25 cellular contexts compared by ENCODE assay signal in genomic region chr7:73356176-73356575, GRCh38. TPM values are rescaled to one million over a fixed set of nuclear protein-coding genes. Genes with fewer than 3 reads are reported as not detected.
DNase-seq lines count a peak whose midpoint lies in the region; ATAC-seq, FAIRE-seq and TF ChIP-seq lines count a peak whose summit lies in the region.
"Had no signal": no experiment of that assay in that cellular context is flagged by ENCODE, and none has a peak within 500 bp of the region (broad histone marks: within the 10 kb centered on the region; RNA-seq: fewer than 3 reads in every experiment).

No MANE protein-coding gene starts in this region.

- H3K4me1 ChIP-seq in liver (ENCODE audit: control insufficient read depth in 4 of 4, insufficient read depth in 4 of 4, low read length in 3 of 4) (peaks cover 3 to 15% (median 10%) of the 10 kb centered on the region in 4 donors), HepG2 (ENCODE audit: insufficient read depth, low read length) (peaks cover 72% of the 10 kb centered on the region), HAP-1 (no peaks in the 10 kb centered on the region)
- H3K4me1 ChIP-seq: BE2C had no signal

- H3K36me3 ChIP-seq in liver (ENCODE audit: control insufficient read depth in 4 of 4, insufficient read depth in 3 of 4, low read depth in 1 of 4, low read length in 3 of 4) (no peaks in the 10 kb centered on the region), HepG2 (replicated peaks in 1 of 2; ENCODE audit: control insufficient read depth in 1 of 2, insufficient read depth in 2 of 2, low read length in 2 of 2) (no peaks in the 10 kb centered on the region), HAP-1 (replicated peaks) (no peaks in the 10 kb centered on the region)
- H3K36me3 ChIP-seq: BE2C; BLaER1 treated with 17β-estradiol and CSF1 and Interleukin-3, amounts not matched to agents 10 nM and 100 nM had no signal

- no peak for TF ChIP-seq EP300 in HepG2 (IDR thresholded peaks at IDR 0.05; ENCODE audit: low read depth in 2 of 2, low read length in 2 of 2)
- TF ChIP-seq EP300 in HepG2 (CRISPR knock-in tag; IDR thresholded peaks at IDR 0.05; ENCODE audit: borderline replicate concordance), result no peak

- H2AFZ ChIP-seq in HepG2 (ENCODE audit: low read length), result no peak overlapping the region

- intact Hi-C loops in HepG2 (cut with micrococcal nuclease; ENCODE audit: unreplicated experiment) (no loop called here), left colon (cut with DNase I, micrococcal nuclease) (no loop called here), head of caudate nucleus (cut with DNase I) (no loop called here)

- H3K9me3 ChIP-seq in liver (ENCODE audit: control insufficient read depth in 4 of 4, low read length in 3 of 4), result no peaks in the 10 kb centered on the region
- H3K9me3 ChIP-seq in HepG2 (ENCODE audit: low read length), result no peaks in the 10 kb centered on the region
- H3K9me3 ChIP-seq in HAP-1, result no peaks in the 10 kb centered on the region
- H3K9me3 ChIP-seq: A549, BE2C had no signal

- TF ChIP-seq CTCF in liver (IDR thresholded peaks at IDR 0.05; ENCODE audit: low read depth, low read length, missing input control) (no peak), HepG2 (CRISPR knock-in tag; IDR thresholded peaks at IDR 0.05) (no peak)

- WGBS in liver, result 52% methylated on average over 5 of the region's 5 CpGs
- 37% methylated on average over 5 of the region's 5 CpGs for WGBS in HepG2 (ENCODE audit: low lambda C conversion rate)

- H4K20me1 ChIP-seq in HepG2 (ENCODE audit: insufficient read depth, low read length), result no peaks in the 10 kb centered on the region
- H4K20me1 ChIP-seq: BLaER1 treated with 17β-estradiol and CSF1 and Interleukin-3, amounts not matched to agents 10 nM and 100 nM had no signal

- no peak overlapping the region for H3K4me3 ChIP-seq in liver (ENCODE audit: low read depth in 1 of 3, low read length in 3 of 3)
- no peak overlapping the region for H3K4me3 ChIP-seq in HepG2 (replicated peaks in 1 of 3; ENCODE audit: insufficient read depth in 1 of 3, low read depth in 2 of 3, low read length in 3 of 3)
- no peak overlapping the region for H3K4me3 ChIP-seq in HAP-1
- H3K4me3 ChIP-seq: A549; BLaER1 treated with 17β-estradiol and CSF1 and Interleukin-3, amounts not matched to agents 10 nM and 100 nM; GM12878 had no signal

- FAIRE-seq in HepG2 (lab: Jason Lieb, UNC), result no peak
- FAIRE-seq: A549, D721Med, GM12878, GM18507, H54 had no signal

- no TSS peak for BruUV-seq in HepG2 (replicated peaks; lab: Mats Ljungman, UMichigan)

- H3K9ac ChIP-seq in liver (ENCODE audit: low read depth in 1 of 2, low read length in 2 of 2) (no peak overlapping the region), HepG2 (ENCODE audit: insufficient read depth, low read depth, low read length) (no peak overlapping the region)
- H3K9ac ChIP-seq: BLaER1 treated with 17β-estradiol and CSF1 and Interleukin-3, amounts not matched to agents 10 nM and 100 nM had no signal

- H3K79me2 ChIP-seq in HepG2 (ENCODE audit: insufficient read depth, low read length), result no peaks in the 10 kb centered on the region

- H3K27me3 ChIP-seq in liver (ENCODE audit: control insufficient read depth in 4 of 4, insufficient read depth in 4 of 4, low read length in 3 of 4) (no peaks in the 10 kb centered on the region), HepG2 (ENCODE audit: control insufficient read depth in 1 of 2, insufficient read depth in 2 of 2, low read length in 2 of 2) (peaks cover 6 to 19% of the 10 kb centered on the region in 2 experiments), HAP-1 (ENCODE audit: low read depth) (no peaks in the 10 kb centered on the region)
- H3K27me3 ChIP-seq: BE2C; BLaER1 treated with 17β-estradiol and CSF1 and Interleukin-3, amounts not matched to agents 10 nM and 100 nM had no signal

- no peak for DNase-seq in HepG2 (ENCODE audit: low spot score)
- DNase-seq in left colon, result no peak
- peak; percentile 21 for DNase-seq in mucosa of gallbladder (ENCODE audit: low spot score)
- no peak for DNase-seq in head of caudate nucleus
- DNase-seq in HAP-1 (ENCODE audit: low spot score in 2 of 2), result no peak
- DNase-seq in EL, result no peak
- DNase-seq: 8988T; ACHN; AML-193; BE2C; CD4-positive, alpha-beta T cell; CD8-positive, alpha-beta memory T cell; DMS 273 treated with DMSO at 0.1 percent for 48 hours; DND-41; GDM1; GOT3; HCEC 1CT had no signal

- no peak overlapping the region for H3K4me2 ChIP-seq in HepG2 (ENCODE audit: low read depth, low read length)
- H3K4me2 ChIP-seq: A549; BLaER1 treated with 17β-estradiol and CSF1 and Interleukin-3, amounts not matched to agents 10 nM and 100 nM had no signal

- ATAC-seq in HepG2, result no peak; the same call in 2 of the 3 replicates
- peak; percentile 62 for ATAC-seq in left colon
- ATAC-seq: A549, GM12878 had no signal

- TF ChIP-seq RAD21 in liver (IDR thresholded peaks at IDR 0.05) (no peak), HepG2 (CRISPR knock-in tag; IDR thresholded peaks at IDR 0.05) (no peak)

- H3K27ac ChIP-seq in liver (ENCODE audit: low read depth in 1 of 2, low read length in 2 of 2), result no peak overlapping the region
- no peak overlapping the region for H3K27ac ChIP-seq in HepG2 (ENCODE audit: extremely low read length, insufficient read depth, low read length)
- H3K27ac ChIP-seq: A549; BLaER1 treated with 17β-estradiol and CSF1 and Interleukin-3, amounts not matched to agents 10 nM and 100 nM had no signal

- in situ Hi-C loops in HepG2 (cut with HindIII; ENCODE audit: extremely low pct_ligation_motif_present, low pct_unique_long_range_greater_than_20kb) (no loop called here), HAP-1 (cut with MboI; ENCODE audit: low sequenced_read_pairs) (no loop called here)

- no peak for TF ChIP-seq POLR2A in HepG2 (IDR thresholded peaks at IDR 0.05; ENCODE audit: insufficient read depth in 1 of 2, low read depth in 2 of 2, low read length in 2 of 2)

- POLR2A ChIA-PET in HepG2 (lab: Yijun Ruan, JAX), result no interaction called here

- CTCF ChIA-PET in HepG2 (lab: Yijun Ruan, JAX; ENCODE audit: low intra/inter-chr PET ratio, low total read pairs), result no interaction called here

RNA-seq across cellular contexts. Expression of gene FKBP6, which starts 28.2 kb away (rescaled TPM):
- total RNA-seq in liver (not detected), HepG2 (2016; rRNA removed; fragmentation: Illumina TruSeq; extraction: Trizol) (0.13 and 0.20 TPM in 2 replicates), left colon (not detected), mucosa of gallbladder (not detected)
- polyA plus RNA-seq in liver (not detected), HepG2 (2011; rRNA removed) (0.07 and 0.09 TPM in 2 replicates)
- total RNA-seq in HepG2 (2016; cell fraction: cytosol; rRNA removed; fragmentation: Illumina TruSeq; extraction: Trizol; ENCODE audit: low read depth), result not detected in 2 replicates
- 0.15 and 0.16 TPM in 2 replicates for total RNA-seq in HepG2 (2016; cell fraction: insoluble cytoplasmic fraction; rRNA removed; fragmentation: Illumina TruSeq; extraction: Trizol)
- 0.17 and 0.22 TPM in 2 replicates for total RNA-seq in HepG2 (2016; cell fraction: membrane; rRNA removed; fragmentation: Illumina TruSeq; extraction: Trizol)
- 0.22 TPM in 1 of 2 replicates, not detected in the other for total RNA-seq in HepG2 (2016; cell fraction: nucleus; rRNA removed; fragmentation: Illumina TruSeq; extraction: Trizol)
- 0.07 and 0.09 TPM in 2 replicates for polyA plus RNA-seq in HepG2 (2011; cell fraction: cytosol; rRNA removed)
- polyA plus RNA-seq in HepG2 (2011; cell fraction: nucleus; rRNA removed), result 0.08 TPM in 1 of 2 replicates, not detected in the other
- 0.07 and 0.12 TPM in 2 replicates for polyA plus RNA-seq in HepG2 (2012)
- polyA plus RNA-seq in HepG2 (2016; cell fraction: cytosol; fragmentation: Illumina TruSeq; extraction: Trizol; ENCODE audit: low read depth), result not detected in 2 replicates
- 0.21 and 0.26 TPM in 2 replicates for polyA plus RNA-seq in HepG2 (2016; cell fraction: insoluble cytoplasmic fraction; fragmentation: Illumina TruSeq; extraction: Trizol; ENCODE audit: low read depth)
- polyA plus RNA-seq in HepG2 (2016; cell fraction: membrane; fragmentation: Illumina TruSeq; extraction: Trizol; ENCODE audit: low read depth), result 0.10 TPM in 1 of 2 replicates, not detected in the other
- polyA plus RNA-seq in HepG2 (2016; cell fraction: nucleus; fragmentation: Illumina TruSeq; extraction: Trizol; ENCODE audit: insufficient read depth, low read depth), result 0.49 TPM in 1 of 2 replicates, not detected in the other
- polyA minus RNA-seq in HepG2 (2011; rRNA and poly(A)+ RNA removed; ENCODE audit: low replicate concordance), result 0.10 TPM in 1 of 2 replicates, not detected in the other
- not detected in 2 replicates for polyA minus RNA-seq in HepG2 (2011; cell fraction: cytosol; rRNA and poly(A)+ RNA removed)
- 0.13 TPM in 1 of 2 replicates, not detected in the other for polyA minus RNA-seq in HepG2 (2011; cell fraction: nucleus; rRNA and poly(A)+ RNA removed)
- total RNA-seq: CD4-positive, alpha-beta T cell; CD8-positive, alpha-beta memory T cell; GM12878 had no signal
- polyA plus RNA-seq: CD14-positive monocyte; CD8-positive, alpha-beta memory T cell; GM12878 had no signal

RNA-seq across cellular contexts. Expression of gene TRIM50, which starts 28.3 kb away (rescaled TPM):
- total RNA-seq in liver, result under 1 TPM; 0.14 to 0.17 TPM
- polyA plus RNA-seq in liver, result 1 to 10 TPM in 1 of 2 donors, under 1 TPM in 1; 0.14 to 1.4 TPM
- 21.1 and 24.5 TPM in 2 replicates for total RNA-seq in HepG2 (2016; rRNA removed; fragmentation: Illumina TruSeq; extraction: Trizol)
- total RNA-seq in HepG2 (2016; cell fraction: cytosol; rRNA removed; fragmentation: Illumina TruSeq; extraction: Trizol; ENCODE audit: low read depth), result 3.9 and 4.9 TPM in 2 replicates
- 16.1 and 26.1 TPM in 2 replicates for total RNA-seq in HepG2 (2016; cell fraction: insoluble cytoplasmic fraction; rRNA removed; fragmentation: Illumina TruSeq; extraction: Trizol)
- 9.4 and 10.8 TPM in 2 replicates for total RNA-seq in HepG2 (2016; cell fraction: membrane; rRNA removed; fragmentation: Illumina TruSeq; extraction: Trizol)
- 23.9 and 26.7 TPM in 2 replicates for total RNA-seq in HepG2 (2016; cell fraction: nucleus; rRNA removed; fragmentation: Illumina TruSeq; extraction: Trizol)
- polyA plus RNA-seq in HepG2 (2011; rRNA removed), result 4.2 and 5.4 TPM in 2 replicates
- polyA plus RNA-seq in HepG2 (2011; cell fraction: cytosol; rRNA removed), result 1.6 and 3.8 TPM in 2 replicates
- 33.8 and 40.4 TPM in 2 replicates for polyA plus RNA-seq in HepG2 (2011; cell fraction: nucleus; rRNA removed)
- 3.0 TPM in 2 replicates for polyA plus RNA-seq in HepG2 (2012)
- polyA plus RNA-seq in HepG2 (2016; cell fraction: cytosol; fragmentation: Illumina TruSeq; extraction: Trizol; ENCODE audit: low read depth), result 4.1 and 4.2 TPM in 2 replicates
- 19.1 and 25.4 TPM in 2 replicates for polyA plus RNA-seq in HepG2 (2016; cell fraction: insoluble cytoplasmic fraction; fragmentation: Illumina TruSeq; extraction: Trizol; ENCODE audit: low read depth)
- 6.7 and 7.5 TPM in 2 replicates for polyA plus RNA-seq in HepG2 (2016; cell fraction: membrane; fragmentation: Illumina TruSeq; extraction: Trizol; ENCODE audit: low read depth)
- polyA plus RNA-seq in HepG2 (2016; cell fraction: nucleus; fragmentation: Illumina TruSeq; extraction: Trizol; ENCODE audit: insufficient read depth, low read depth), result 87.0 and 93.3 TPM in 2 replicates
- 7.4 TPM in 1 of 2 replicates, not detected in the other for polyA minus RNA-seq in HepG2 (2011; rRNA and poly(A)+ RNA removed; ENCODE audit: low replicate concordance)
- 0.99 and 1.8 TPM in 2 replicates for polyA minus RNA-seq in HepG2 (2011; cell fraction: cytosol; rRNA and poly(A)+ RNA removed)
- 4.5 and 4.7 TPM in 2 replicates for polyA minus RNA-seq in HepG2 (2011; cell fraction: nucleus; rRNA and poly(A)+ RNA removed)
- total RNA-seq in left colon, result under 1 TPM in 1 of 2 donors, not detected in 1; 0.28 TPM
- 1.3 TPM for total RNA-seq in mucosa of gallbladder
- total RNA-seq: CD8-positive, alpha-beta memory T cell; GM12878 had no signal
- polyA plus RNA-seq: A549; CD14-positive monocyte; CD8-positive, alpha-beta memory T cell; GM12878 had no signal

RNA-seq across cellular contexts. Expression of gene NSUN5, which starts 47.5 kb away (rescaled TPM):
- total RNA-seq in liver (10 to 100 TPM in 1 of 2 donors, 1 to 10 TPM in 1; 9.0 to 12.4 TPM), HepG2 (2016; rRNA removed; fragmentation: Illumina TruSeq; extraction: Trizol) (31.6 and 35.8 TPM in 2 replicates), left colon (10 to 100 TPM; 20.7 to 24.1 TPM), mucosa of gallbladder (21.4 TPM)
- polyA plus RNA-seq in liver (10 to 100 TPM in 1 of 2 donors, 1 to 10 TPM in 1; 7.2 to 11.7 TPM), HepG2 (2011; rRNA removed) (19.9 and 24.9 TPM in 2 replicates)
- total RNA-seq in HepG2 (2016; cell fraction: cytosol; rRNA removed; fragmentation: Illumina TruSeq; extraction: Trizol; ENCODE audit: low read depth), result 10.1 and 11.8 TPM in 2 replicates
- 29.5 and 34.7 TPM in 2 replicates for total RNA-seq in HepG2 (2016; cell fraction: insoluble cytoplasmic fraction; rRNA removed; fragmentation: Illumina TruSeq; extraction: Trizol)
- total RNA-seq in HepG2 (2016; cell fraction: membrane; rRNA removed; fragmentation: Illumina TruSeq; extraction: Trizol), result 13.4 TPM in 2 replicates
- 16.9 and 26.1 TPM in 2 replicates for total RNA-seq in HepG2 (2016; cell fraction: nucleus; rRNA removed; fragmentation: Illumina TruSeq; extraction: Trizol)
- 16.1 and 23.4 TPM in 2 replicates for polyA plus RNA-seq in HepG2 (2011; cell fraction: cytosol; rRNA removed)
- polyA plus RNA-seq in HepG2 (2011; cell fraction: nucleus; rRNA removed), result 56.5 and 64.5 TPM in 2 replicates
- 12.2 and 20.8 TPM in 2 replicates for polyA plus RNA-seq in HepG2 (2012)
- 5.4 and 6.5 TPM in 2 replicates for polyA plus RNA-seq in HepG2 (2016; cell fraction: cytosol; fragmentation: Illumina TruSeq; extraction: Trizol; ENCODE audit: low read depth)
- polyA plus RNA-seq in HepG2 (2016; cell fraction: insoluble cytoplasmic fraction; fragmentation: Illumina TruSeq; extraction: Trizol; ENCODE audit: low read depth), result 20.2 and 26.2 TPM in 2 replicates
- 5.5 and 7.3 TPM in 2 replicates for polyA plus RNA-seq in HepG2 (2016; cell fraction: membrane; fragmentation: Illumina TruSeq; extraction: Trizol; ENCODE audit: low read depth)
- 42.6 and 43.8 TPM in 2 replicates for polyA plus RNA-seq in HepG2 (2016; cell fraction: nucleus; fragmentation: Illumina TruSeq; extraction: Trizol; ENCODE audit: insufficient read depth, low read depth)
- polyA minus RNA-seq in HepG2 (2011; rRNA and poly(A)+ RNA removed; ENCODE audit: low replicate concordance), result 41.4 and 43.7 TPM in 2 replicates
- polyA minus RNA-seq in HepG2 (2011; cell fraction: cytosol; rRNA and poly(A)+ RNA removed), result 12.9 and 15.0 TPM in 2 replicates
- 13.0 and 19.8 TPM in 2 replicates for polyA minus RNA-seq in HepG2 (2011; cell fraction: nucleus; rRNA and poly(A)+ RNA removed)
